17 cellular contexts compared by ENCODE assay signal in genomic region chr12:58608711-58609110, GRCh38.
"Had no signal": no experiment of that assay in that cellular context is flagged by ENCODE, and none has a peak within 500 bp of the region (broad histone marks: within the 10 kb centered on the region; RNA-seq: fewer than 3 reads in every experiment).

No MANE protein-coding gene starts in this region.

- H3K36me3 ChIP-seq: ovary, spleen, thoracic aorta, upper lobe of right lung had no signal

- H3K27me3 ChIP-seq: dorsolateral prefrontal cortex, ovary, spleen, upper lobe of right lung had no signal

- H3K4me1 ChIP-seq: spleen, upper lobe of right lung had no signal

- H3K27ac ChIP-seq: dorsolateral prefrontal cortex, ovary, spleen, thoracic aorta, upper lobe of right lung had no signal

- DNase-seq: activated CD4-positive, alpha-beta T cell treated with anti-CD3 and anti-CD28 coated beads, Interleukin-2, amount 50 U/mL, for 1 hour; activated CD8-positive, alpha-beta memory T cell treated with anti-CD3 and anti-CD28 coated beads for 24 hours; activated gamma-delta T cell treated with Interleukin-2 at 50 U/mL for 16 hours; activated naive CD8-positive, alpha-beta T cell treated with anti-CD3 and anti-CD28 coated beads for 36 hours; anterior cingulate cortex; dorsolateral prefrontal cortex; endodermal cell; foreskin fibroblast; glutamatergic neuron; mesendoderm; ovary; spleen; T-helper 2 cell; upper lobe of right lung had no signal

- ATAC-seq: sciatic nerve, upper lobe of right lung, WTC11 had no signal

- H3K4me3 ChIP-seq: dorsolateral prefrontal cortex, ovary, spleen, thoracic aorta, upper lobe of right lung had no signal

- H3K9me3 ChIP-seq: ovary, thoracic aorta, upper lobe of right lung had no signal
